19 cellular contexts compared by ENCODE assay signal in the genomic region with DNA sequence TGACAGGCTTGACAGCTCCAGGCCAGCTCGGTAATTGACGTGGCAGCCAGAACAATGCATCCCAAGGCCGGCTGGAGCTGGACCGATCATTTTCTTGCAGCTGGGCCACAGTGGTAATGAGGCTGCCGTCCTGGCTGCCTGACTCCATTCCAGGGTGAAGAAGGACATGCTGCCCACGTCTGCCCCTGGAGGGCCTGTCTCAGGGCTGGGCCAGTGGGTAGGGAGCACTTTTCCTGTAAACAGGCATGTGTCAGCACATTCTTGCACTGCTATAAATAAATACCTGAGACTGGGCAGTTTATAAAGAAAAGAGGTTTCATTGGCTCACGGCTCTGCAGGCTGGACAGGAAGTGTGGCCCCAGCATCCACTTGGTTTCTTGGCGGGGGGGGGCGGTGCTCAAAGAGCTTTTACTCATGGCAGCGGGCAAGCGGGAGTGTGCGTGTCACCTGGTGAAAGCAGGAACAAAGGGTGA. TPM values are rescaled to one million over a fixed set of nuclear protein-coding genes. Genes with fewer than 3 reads are reported as not detected.
DNase-seq lines count a peak whose midpoint lies in the region; ATAC-seq, FAIRE-seq and TF ChIP-seq lines count a peak whose summit lies in the region.
"Had no signal": no experiment of that assay in that cellular context is flagged by ENCODE, and none has a peak within 500 bp of the region (broad histone marks: within the 10 kb centered on the region; RNA-seq: fewer than 3 reads in every experiment).

No MANE protein-coding gene starts in this region.

- no peak overlapping the region for H2BK15ac ChIP-seq in H1 (ENCODE audit: low read length)
- no peak overlapping the region for H2BK15ac ChIP-seq in neuronal stem cell (ENCODE audit: low read length)

- CTCF ChIA-PET in H1 (lab: Charles Lee; ENCODE audit: partially characterized antibody) = interaction anchor here (1.3 to 4.7 kb wide), 3 partner anchors 11 to 512 kb away, joined by 3 to 47 read pairs (median 4); no protein-coding TSS in a partner anchor

- no peak for TF ChIP-seq POLR2A in H1 (IDR thresholded peaks at IDR 0.05; ENCODE audit: control extremely low read depth in 1 of 2, low read depth in 2 of 2, low read length in 2 of 2)

- peak; percentile 16 for DNase-seq in EH (ENCODE audit: low read depth)
- peak; percentile 14 for DNase-seq in NCI-H226
- no peak for DNase-seq in H1 (ENCODE audit: low read depth in 1 of 2, low spot score in 2 of 2)
- no peak for DNase-seq in neuronal stem cell (ENCODE audit: low spot score)
- no peak for DNase-seq in SKM-1 treated with dmso at 0.1 percent for 144 hours (lab: John Stamatoyannopoulos, UW; ENCODE audit: unreplicated experiment)
- no peak for DNase-seq in WERI-Rb-1
- DNase-seq: activated CD4-positive, alpha-beta T cell treated with anti-CD3 and anti-CD28 coated beads for 36 hours; activated T-cell treated with anti-CD3 and anti-CD28 coated beads, Interleukin-2, amount 50 U/mL, for 24 hours; Caco-2; cerebellar nuclear complex; left colon; NCI-H1436; NCI-H510A treated with DMSO at 0.1 percent for 48 hours; stimulated activated naive CD4-positive, alpha-beta T cell treated with Interleukin-2 at 50 U/mL for 16 hours had no signal

- H3K4me2 ChIP-seq in H1 (ENCODE audit: insufficient read depth in 1 of 2, low read depth in 2 of 2, low read length in 2 of 2) (no peak overlapping the region), neuronal stem cell (ENCODE audit: insufficient read depth, low read length, poor library complexity, severe bottlenecking) (no peak overlapping the region)
- H3K4me2 ChIP-seq: KMS-11, PC-9 had no signal

- H3K9me3 ChIP-seq in H1 (ENCODE audit: insufficient read depth in 2 of 2, low read depth in 1 of 2, low read length in 1 of 2) = no peaks in the 10 kb centered on the region
- peaks cover 0 to 5% of the 10 kb centered on the region in 2 donors for H3K9me3 ChIP-seq in neuronal stem cell (replicated peaks in 1 of 2; ENCODE audit: control insufficient read depth in 2 of 2, insufficient read depth in 1 of 2, low read depth in 1 of 2, low read length in 2 of 2)
- H3K9me3 ChIP-seq in WERI-Rb-1 (ENCODE audit: severe bottlenecking) = no peaks in the 10 kb centered on the region
- H3K9me3 ChIP-seq: Caco-2 had no signal

- H3K27ac ChIP-seq in H1 (ENCODE audit: low read depth, low read length) (no peak overlapping the region), neuronal stem cell (replicated peaks; ENCODE audit: low read length) (no peak overlapping the region), WERI-Rb-1 (no peak overlapping the region)
- H3K27ac ChIP-seq: KMS-11, PC-9, skin epidermis had no signal

- H2AK5ac ChIP-seq in H1 (ENCODE audit: low read depth, low read length) (no peak overlapping the region), neuronal stem cell (ENCODE audit: low read depth, low read length) (peak overlapping the region; percentile 68)

- ATAC-seq in GM21381 (IDR thresholded peaks at IDR 0.05; ENCODE audit: unreplicated experiment) = no peak
- ATAC-seq in HG03571 (IDR thresholded peaks at IDR 0.05; ENCODE audit: unreplicated experiment) = no peak
- ATAC-seq: activated CD4-positive, alpha-beta T cell treated with anti-CD3 and anti-CD28 coated beads for 36 hours; left colon had no signal

- no peak overlapping the region for H3K9ac ChIP-seq in H1 (replicated peaks in 1 of 4; ENCODE audit: extremely low read depth in 1 of 4, low read depth in 3 of 4, low read length in 3 of 4)
- no peak overlapping the region for H3K9ac ChIP-seq in neuronal stem cell (ENCODE audit: low read depth, low read length, poor library complexity)
- H3K9ac ChIP-seq: KMS-11 had no signal

- H3K79me2 ChIP-seq in H1 (ENCODE audit: control insufficient read depth in 1 of 2, insufficient read depth in 2 of 2, low read length in 2 of 2) = no peaks in the 10 kb centered on the region

- H3K23ac ChIP-seq in H1 (ENCODE audit: insufficient read length) (no peak overlapping the region), neuronal stem cell (ENCODE audit: low read depth, low read length, poor library complexity) (peak overlapping the region; percentile 39)

- no peak overlapping the region for H3K56ac ChIP-seq in H1 (replicated peaks; ENCODE audit: insufficient read length, low read depth, low read length)

- no peak overlapping the region for H4K91ac ChIP-seq in H1 (replicated peaks; ENCODE audit: insufficient read length, low read length)
- H4K91ac ChIP-seq in neuronal stem cell (ENCODE audit: low read depth, low read length, poor library complexity) = no peak overlapping the region

- no peak overlapping the region for H3K4me3 ChIP-seq in H1 (ENCODE audit: extremely low read depth in 1 of 4, insufficient read depth in 2 of 4, low read depth in 3 of 4, low read length in 4 of 4)
- no peak overlapping the region for H3K4me3 ChIP-seq in neuronal stem cell (ENCODE audit: low read length in 2 of 2)
- no peak overlapping the region for H3K4me3 ChIP-seq in WERI-Rb-1 (ENCODE audit: low read depth, low read length)
- H3K4me3 ChIP-seq: PC-9, skin epidermis had no signal

- H3K27me3 ChIP-seq in H1 (replicated peaks in 1 of 4; ENCODE audit: control insufficient read depth in 3 of 4, extremely low read depth in 1 of 4, insufficient read depth in 3 of 4, low read length in 3 of 4) (no peaks in the 10 kb centered on the region), neuronal stem cell (ENCODE audit: control insufficient read depth in 3 of 3, insufficient read depth in 3 of 3, low read depth in 1 of 3, low read length in 3 of 3) (peaks cover 0 to 6% (median 0%) of the 10 kb centered on the region in 3 experiments), WERI-Rb-1 (ENCODE audit: insufficient read depth, low read depth, severe bottlenecking) (no peaks in the 10 kb centered on the region)

- FAIRE-seq in H1 (lab: Jason Lieb, UNC) = no peak

- 0 out of 2 replicates have a peak overlapping the region, but pooled peaks have one; percentile 27 for H2BK12ac ChIP-seq in H1 (ENCODE audit: low read depth, low read length)
- no peak overlapping the region for H2BK12ac ChIP-seq in neuronal stem cell (ENCODE audit: low read length)

- H4K5ac ChIP-seq in H1 (ENCODE audit: insufficient read length, low read depth, low read length) = no peak overlapping the region

- H2BK20ac ChIP-seq in H1 (ENCODE audit: low read length) = no peak overlapping the region

- TF ChIP-seq CTCF in H1 (IDR thresholded peaks at IDR 0.05; ENCODE audit: control extremely low read depth in 1 of 3, insufficient read depth in 1 of 3, low read depth in 1 of 3, low read length in 3 of 3) (no peak), WERI-Rb-1 (IDR thresholded peaks at IDR 0.05; ENCODE audit: low read depth, low read length) (no peak)

- H3K79me1 ChIP-seq in H1 (ENCODE audit: low read depth, low read length) = no peaks in the 10 kb centered on the region
- H3K79me1 ChIP-seq in neuronal stem cell (ENCODE audit: low read depth, low read length) = no peaks in the 10 kb centered on the region

- H3K36me3 ChIP-seq in H1 (ENCODE audit: control insufficient read depth in 2 of 4, insufficient read depth in 4 of 4, low read length in 3 of 4) (no peaks in the 10 kb centered on the region; a peak in 1 of 8 replicates), neuronal stem cell (replicated peaks in 1 of 2; ENCODE audit: control insufficient read depth in 2 of 2, insufficient read depth in 2 of 2, low read length in 2 of 2) (no peaks in the 10 kb centered on the region), WERI-Rb-1 (no peaks in the 10 kb centered on the region)

- no peaks in the 10 kb centered on the region for H4K20me1 ChIP-seq in H1 (replicated peaks in 1 of 2; ENCODE audit: control insufficient read depth in 1 of 2, insufficient read depth in 2 of 2, low read length in 2 of 2)

- no peak for TF ChIP-seq EP300 in H1 (IDR thresholded peaks at IDR 0.05; ENCODE audit: borderline replicate concordance in 1 of 2, low read depth in 2 of 2, low read length in 2 of 2)

- no peak overlapping the region for H2BK5ac ChIP-seq in H1 (ENCODE audit: low read depth, low read length)
- H2BK5ac ChIP-seq in neuronal stem cell (ENCODE audit: low read length) = no peak overlapping the region

- H3K23me2 ChIP-seq in H1 (ENCODE audit: low read depth, low read length) = no peaks in the 10 kb centered on the region; the same call in 1 of the 2 replicates

- TF ChIP-seq RAD21 in H1 (IDR thresholded peaks at IDR 0.05 in 1 of 2, conservative IDR thresholded peaks at IDR 0.05 in 1 of 2; ENCODE audit: low read depth in 2 of 2, low read length in 2 of 2) = no peak

- H2AFZ ChIP-seq in H1 (ENCODE audit: low read length) (no peak overlapping the region), neuronal stem cell (ENCODE audit: low read length) (peak overlapping the region; percentile 64)
- H2AFZ ChIP-seq: PC-9 had no signal

- POLR2A ChIA-PET in H1 (lab: Charles Lee; ENCODE audit: partially characterized antibody) = interaction anchor here (0.9 kb wide), 1 partner anchor 11 kb away, joined by 3 read pairs; no protein-coding TSS in a partner anchor

- H3K14ac ChIP-seq in H1 (ENCODE audit: insufficient read length) (no peak overlapping the region), neuronal stem cell (ENCODE audit: low read length) (no peak overlapping the region)

- H3K4me1 ChIP-seq in H1 (replicated peaks in 1 of 4; ENCODE audit: control insufficient read depth in 3 of 4, insufficient read depth in 4 of 4, low read length in 3 of 4) = peaks cover 0 to 3% (median under 1%) of the 10 kb centered on the region in 4 experiments; a peak in 3 of 7 replicates
- peaks cover 2 to 3% of the 10 kb centered on the region in 2 donors for H3K4me1 ChIP-seq in neuronal stem cell (ENCODE audit: control insufficient read depth in 2 of 2, insufficient read depth in 1 of 2, low read depth in 1 of 2, low read length in 2 of 2)
- H3K4me1 ChIP-seq: Caco-2 had no signal

- no peak overlapping the region for H3K18ac ChIP-seq in H1 (ENCODE audit: extremely low read depth, low read length)
- H3K18ac ChIP-seq in neuronal stem cell (ENCODE audit: low read length) = no peak overlapping the region

- H2BK120ac ChIP-seq in H1 (replicated peaks; ENCODE audit: low read depth, low read length) (no peak overlapping the region), neuronal stem cell (ENCODE audit: low read depth, low read length) (no peak overlapping the region)

- H4K8ac ChIP-seq in H1 (ENCODE audit: extremely low read depth, insufficient read depth, low read length) (no peak overlapping the region), neuronal stem cell (ENCODE audit: low read depth, low read length) (peak overlapping the region; percentile 32)

- H3K4ac ChIP-seq in H1 (replicated peaks; ENCODE audit: insufficient read length, low read depth, low read length) (no peak overlapping the region), neuronal stem cell (ENCODE audit: low read length) (no peak overlapping the region)

- 87% methylated on average over 12 of the region's 12 CpGs; no CpG with 5 or more reads in 1 of the 2 experiments for WGBS in H1 (ENCODE audit: extremely low coverage in 1 of 2, insufficient coverage in 1 of 2, insufficient read length in 1 of 2, insufficient replicate concordance in 2 of 2, low coverage in 1 of 2, low lambda C conversion rate in 2 of 2, missing lambda C conversion rate in 1 of 2), 2 experiments
- WGBS in neuronal stem cell (ENCODE audit: extremely low coverage in 2 of 2, insufficient read length in 2 of 2, insufficient replicate concordance in 1 of 2), 2 donors = no CpG with 5 or more reads among the region's 12 CpGs

RNA-seq across cellular contexts. Expression of a gene that starts 38.1 kb away (rescaled TPM):
- 25.1 and 25.5 TPM in 2 replicates for total RNA-seq in H1 (2021; fragmentation: NEBNext Ultra II Directional; extraction: Animal tissue kit (Norgen Biotek cat#: 25700))
- 27.0 and 51.8 TPM in 2 replicates for polyA plus RNA-seq in H1 (2011; rRNA removed)
- polyA plus RNA-seq in H1 (2011; cell fraction: cytosol; rRNA removed) = 48.8 TPM
- 79.7 TPM for polyA plus RNA-seq in H1 (2011; cell fraction: nucleus; rRNA removed)
- polyA plus RNA-seq in H1 (2012, experiment 1 of 2) = 15.0 to 22.9 TPM (median 20.8 TPM) in 4 replicates
- polyA plus RNA-seq in H1 (2012, experiment 2 of 2) = 16.1 TPM
- 13.7 TPM for polyA plus RNA-seq in H1 (2013, experiment 1 of 2)
- polyA plus RNA-seq in H1 (2013, experiment 2 of 2) = 12.4 TPM
- 20.1 and 20.2 TPM in 2 replicates for polyA minus RNA-seq in H1 (2011; rRNA and poly(A)+ RNA removed)
- 14.8 TPM for polyA minus RNA-seq in H1 (2011; cell fraction: cytosol; rRNA and poly(A)+ RNA removed)
- polyA minus RNA-seq in H1 (2011; cell fraction: nucleus; rRNA and poly(A)+ RNA removed) = 15.7 TPM
- polyA plus RNA-seq in neuronal stem cell (2013, experiment 1 of 2) = 20.7 TPM
- 20.9 TPM for polyA plus RNA-seq in neuronal stem cell (2013, experiment 2 of 2)

Comparison
In these comparisons a context has a peak if more than half of its experiments do, and no peak if none do; other contexts are left out.
1. DNase-seq: peak in EH (single experiment) and NCI-H226 (single experiment); none in H1 (0 of 2), neuronal stem cell (single experiment), SKM-1 treated with dmso at 0.1 percent for 144 hours (single experiment) and WERI-Rb-1 (single experiment).